8 cellular contexts compared by ENCODE assay signal in genomic region chr7:92834661-92835139, GRCh38. TPM values are rescaled to one million over a fixed set of nuclear protein-coding genes. Genes with fewer than 3 reads are reported as not detected.
DNase-seq lines count a peak whose midpoint lies in the region; ATAC-seq and TF ChIP-seq lines count a peak whose summit lies in the region.

No MANE protein-coding gene starts in this region.

- peak overlapping the region; percentile 93 for H2BK5ac ChIP-seq in IMR-90 (ENCODE audit: low read depth, low read length, poor library complexity, severe bottlenecking)

- H3K9me3 Mint-ChIP-seq in activated naive CD4-positive, alpha-beta T cell treated with anti-CD3 and anti-CD28 coated beads, Interleukin-2, amount 50 U/mL, for 72 hours = no peaks in the 10 kb centered on the region

- no peak overlapping the region for H2BK15ac ChIP-seq in IMR-90 (ENCODE audit: low read depth, low read length)

- intact Hi-C loops in IMR-90 (cut with micrococcal nuclease) (loop anchor here (1.0 to 5.0 kb wide), 6 partner anchors 67 to 393 kb away; partner anchors contain the start of gene HEPACAM2), right cardiac atrium (cut with DNase I) (loop anchor here (5.0 to 10.0 kb wide), 7 partner anchors 50 to 212 kb away; no protein-coding TSS in a partner anchor)

- POLR2A ChIA-PET in IMR-90 (lab: Charles Lee; ENCODE audit: unreplicated experiment) = no interaction called here

- no peaks in the 10 kb centered on the region for H3K27me3 ChIP-seq in IMR-90 (ENCODE audit: control insufficient read depth, insufficient read depth, low read length)
- H3K27me3 ChIP-seq in right cardiac atrium (ENCODE audit: control insufficient read depth, insufficient read depth) = no peaks in the 10 kb centered on the region

- no peak for TF ChIP-seq RAD21 in IMR-90 (IDR thresholded peaks at IDR 0.05; ENCODE audit: low read length)

- peak overlapping the region; percentile 98 for H3K9ac ChIP-seq in IMR-90 (ENCODE audit: low read depth, low read length)

- peaks cover 55 to 57% of the 10 kb centered on the region in 2 donors for H3K36me3 Mint-ChIP-seq in activated naive CD4-positive, alpha-beta T cell treated with anti-CD3 and anti-CD28 coated beads, Interleukin-2, amount 50 U/mL, for 72 hours

- TF ChIP-seq POLR2A in IMR-90 (IDR thresholded peaks at IDR 0.05; ENCODE audit: low read depth, low read length) = no peak; the same call in 1 of the 2 replicates

- ATAC-seq in IMR-90 (ENCODE audit: low read depth) (no peak), right cardiac atrium (no peak), HG03025 (IDR thresholded peaks at IDR 0.05; ENCODE audit: low FRiP score, unreplicated experiment) (no peak), GM21528 (IDR thresholded peaks at IDR 0.05; ENCODE audit: low FRiP score, unreplicated experiment) (no peak)
- no peak for ATAC-seq in activated naive CD4-positive, alpha-beta T cell treated with anti-CD3 and anti-CD28 coated beads, Interleukin-2, amount 50 U/mL, for 72 hours

- DNase-seq in Caki2 (ENCODE audit: low read depth) = peak; percentile 50
- DNase-seq in IMR-90 = no peak
- DNase-seq in activated naive CD4-positive, alpha-beta T cell treated with anti-CD3 and anti-CD28 coated beads, Interleukin-2, amount 50 U/mL, for 72 hours (ENCODE audit: low spot score in 2 of 2) = peak in 1 of 2 donors; percentile 57
- DNase-seq in right cardiac atrium = peak; percentile 16 to 73 (median 61)
- DNase-seq in skeletal muscle cell (ENCODE audit: low read depth) = no peak
- DNase-seq in SIG-M5 treated with dmso at 0.1 percent for 504 hours (lab: John Stamatoyannopoulos, UW; ENCODE audit: unreplicated experiment) = no peak

- 0 out of 2 replicates have a peak, but pooled peaks cover 3% of the 10 kb centered on the region for H3K9me1 ChIP-seq in IMR-90 (ENCODE audit: insufficient read depth, low read length)

- peak overlapping the region; percentile 15; the same call in 1 of the 2 replicates for H2BK20ac ChIP-seq in IMR-90 (ENCODE audit: low read depth, low read length)

- no peak for TF ChIP-seq CTCF in IMR-90 (conservative IDR thresholded peaks at IDR 0.05; ENCODE audit: low read depth, low read length)

- H3K27ac Mint-ChIP-seq in activated naive CD4-positive, alpha-beta T cell treated with anti-CD3 and anti-CD28 coated beads, Interleukin-2, amount 50 U/mL, for 72 hours = peak overlapping the region; percentile 97 to 98

- dilution Hi-C loops in IMR-90 (cut with HindIII; ENCODE audit: low sequenced_read_pairs, unreplicated experiment) = no loop called here

- H2BK120ac ChIP-seq in IMR-90 (ENCODE audit: low read depth, low read length) = peak overlapping the region; percentile 64

- CTCF ChIA-PET in IMR-90 (lab: Yijun Ruan, JAX) = no interaction called here

- peaks cover 31% of the 10 kb centered on the region for H4K20me1 ChIP-seq in IMR-90 (ENCODE audit: insufficient read depth, low read length)

- peak overlapping the region; percentile 81 for H2AFZ ChIP-seq in IMR-90 (replicated peaks; ENCODE audit: low read length, poor library complexity)

- peak overlapping the region; percentile 87 for H2AK9ac ChIP-seq in IMR-90 (replicated peaks; ENCODE audit: low read depth, low read length, poor library complexity)

- BruUV-seq in IMR-90 (replicated peaks; lab: Mats Ljungman, UMichigan) = no TSS peak

- H3K79me1 ChIP-seq in IMR-90 (ENCODE audit: low read depth in 1 of 2, low read length in 2 of 2) = peaks cover 0 to 24% of the 10 kb centered on the region in 2 experiments; a peak in 2 of 4 replicates

- WGBS in IMR-90 (ENCODE audit: extremely low coverage in 2 of 2, insufficient read length in 1 of 2), 2 experiments = 0% methylated on average over 18 of the region's 35 CpGs; no CpG with 5 or more reads in 1 of the 2 experiments
- WGBS in right cardiac atrium = under 1% methylated on average over 35 of the region's 35 CpGs

- H3K4me2 ChIP-seq in IMR-90 (ENCODE audit: low read depth, low read length) = peak overlapping the region; percentile 81

- in situ Hi-C loops in Caki2 (cut with HindIII; ENCODE audit: low pct_unique_long_range_greater_than_20kb, low sequenced_read_pairs) (no loop called here), IMR-90 (cut with MboI; ENCODE audit: low sequenced_read_pairs) (loop anchor here (5.0 kb wide), 2 partner anchors 137 to 218 kb away; no protein-coding TSS in a partner anchor)

- peak overlapping the region; percentile 45 for H4K5ac ChIP-seq in IMR-90 (ENCODE audit: low read depth, low read length)

- H3K4me3 ChIP-seq in IMR-90 (ENCODE audit: insufficient read depth, low read depth, low read length) (peak overlapping the region; percentile 98), right cardiac atrium (ENCODE audit: low read length) (peak overlapping the region; percentile 60), skeletal muscle cell (ENCODE audit: low read depth, low read length) (peak overlapping the region; percentile 87)

- peak overlapping the region; percentile 83 for H3K14ac ChIP-seq in IMR-90 (replicated peaks; ENCODE audit: low read depth, low read length)

- H3K4me1 ChIP-seq in IMR-90 (ENCODE audit: control insufficient read depth, insufficient read depth, low read length) = peaks cover 6% of the 10 kb centered on the region; the same call in 1 of the 2 replicates
- no peaks in the 10 kb centered on the region for H3K4me1 ChIP-seq in right cardiac atrium (ENCODE audit: control insufficient read depth, insufficient read depth, low read length)

- peak overlapping the region; percentile 86 for H3K56ac ChIP-seq in IMR-90 (ENCODE audit: extremely low read depth, insufficient read depth, low read length)

- H3K4ac ChIP-seq in IMR-90 (ENCODE audit: low read depth, low read length) = peak overlapping the region; percentile 66

- H3K23ac ChIP-seq in IMR-90 (ENCODE audit: low read depth, low read length) = peak overlapping the region; percentile 82; the same call in 1 of the 2 replicates

- H4K8ac ChIP-seq in IMR-90 (ENCODE audit: low read depth in 2 of 2, low read length in 2 of 2) = peak overlapping the region; percentile 70 to 82

- H3K9me3 ChIP-seq in IMR-90 (ENCODE audit: control insufficient read depth, insufficient read depth, low read length) (no peaks in the 10 kb centered on the region), right cardiac atrium (ENCODE audit: control insufficient read depth, low read length) (no peaks in the 10 kb centered on the region)

- H3K36me3 ChIP-seq in IMR-90 (ENCODE audit: control insufficient read depth, insufficient read depth, low read length) = peaks cover 7% of the 10 kb centered on the region

- H3K18ac ChIP-seq in IMR-90 (ENCODE audit: low read depth, low read length) = peak overlapping the region; percentile 86

- peak overlapping the region; percentile 76 for H4K91ac ChIP-seq in IMR-90 (ENCODE audit: insufficient read depth, low read depth, low read length)

- H2AK5ac ChIP-seq in IMR-90 (ENCODE audit: low read depth, low read length) = peak overlapping the region; percentile 77

- H3K27ac ChIP-seq in IMR-90 (ENCODE audit: insufficient read depth, low read length) = peak overlapping the region; percentile 98
- peak overlapping the region; percentile 90 for H3K27ac ChIP-seq in right cardiac atrium (ENCODE audit: low read length)

TF ChIP-seq in IMR-90, 13 proteins besides CTCF, POLR2A, EP300 and RAD21:
- TF ChIP-seq BHLHE40 (IDR thresholded peaks at IDR 0.05; ENCODE audit: low read depth, low read length) = no peak
- no peak for TF ChIP-seq FOS (IDR thresholded peaks at IDR 0.05; ENCODE audit: low read depth, low read length)
- TF ChIP-seq USF2 (IDR thresholded peaks at IDR 0.05; ENCODE audit: low read depth, low read length) = no peak

RNA-seq across cellular contexts. Expression of gene CDK6, which starts 1.7 kb away (rescaled TPM):
- total RNA-seq in Caki2 (2014; rRNA removed; shearing (Covaris generic); ENCODE audit: low replicate concordance) = 28.6 and 34.8 TPM in 2 replicates
- total RNA-seq in IMR-90 (2012; rRNA removed) (131 and 195 TPM in 2 replicates), right cardiac atrium (1 to 10 TPM; 8.7 to 9.7 (median 9.2) TPM)
- polyA plus RNA-seq in IMR-90 (2012; rRNA removed) (21.5 and 22.2 TPM in 2 replicates), right cardiac atrium (1.8 TPM)
- polyA plus RNA-seq in IMR-90 (2012; cell fraction: cytosol; rRNA removed) = 13.8 and 26.3 TPM in 2 replicates
- polyA plus RNA-seq in IMR-90 (2012; cell fraction: nucleus; rRNA removed; ENCODE audit: low replicate concordance) = 36.7 and 50.1 TPM in 2 replicates
- total RNA-seq in activated naive CD4-positive, alpha-beta T cell treated with anti-CD3 and anti-CD28 coated beads, Interleukin-2, amount 50 U/mL, for 72 hours = 100 to 1,000 TPM in 1 of 2 donors, 10 to 100 TPM in 1; 91.6 to 153 TPM

Comparison
In these comparisons a context has a peak if more than half of its experiments do, and no peak if none do; other contexts are left out.
1. DNase-seq: peak in Caki2 (single experiment) and right cardiac atrium (3 of 3); none in IMR-90 (single experiment), skeletal muscle cell (single experiment) and SIG-M5 treated with dmso at 0.1 percent for 504 hours (single experiment).
2. Peak in every context shown above with its lines, with median percentiles within 50 percentile points of each other: H3K4me3 ChIP-seq.